In genomic region chr20:44223721-44224120, GRCh38 we compare ENCODE assay signal across 21 cellular contexts. TPM values are rescaled to one million over a fixed set of nuclear protein-coding genes. Genes with fewer than 3 reads are reported as not detected.
DNase-seq lines count a peak whose midpoint lies in the region; ATAC-seq, FAIRE-seq and TF ChIP-seq lines count a peak whose summit lies in the region.
"Had no signal": no experiment of that assay in that cellular context is flagged by ENCODE, and none has a peak within 500 bp of the region (broad histone marks: within the 10 kb centered on the region; RNA-seq: fewer than 3 reads in every experiment).

No MANE protein-coding gene starts in this region.

- no peak for TF ChIP-seq CTCF in left ventricle myocardium inferior (IDR thresholded peaks at IDR 0.05; ENCODE audit: borderline replicate concordance)
- no peak for TF ChIP-seq CTCF in heart right ventricle (IDR thresholded peaks at IDR 0.05)
- TF ChIP-seq CTCF in colonic mucosa (IDR thresholded peaks at IDR 0.05) = no peak
- no peak for TF ChIP-seq CTCF in osteoblast (IDR thresholded peaks at IDR 0.05; ENCODE audit: extremely low read depth, low read depth, low read length)

- H3K9me3 ChIP-seq in left ventricle myocardium inferior (replicated peaks) = no peaks in the 10 kb centered on the region
- H3K9me3 ChIP-seq in heart right ventricle = no peaks in the 10 kb centered on the region
- H3K9me3 ChIP-seq in colonic mucosa = no peaks in the 10 kb centered on the region
- no peaks in the 10 kb centered on the region for H3K9me3 ChIP-seq in mucosa of rectum (ENCODE audit: control insufficient read depth in 2 of 2, low read length in 2 of 2)
- H3K9me3 ChIP-seq in small intestine (ENCODE audit: control insufficient read depth, low read depth) = no peaks in the 10 kb centered on the region
- no peaks in the 10 kb centered on the region for H3K9me3 ChIP-seq in osteoblast (ENCODE audit: low read depth, low read length)
- H3K9me3 ChIP-seq: BLaER1 had no signal

- H3K27ac Mint-ChIP-seq in activated naive CD8-positive, alpha-beta T cell treated with anti-CD3 and anti-CD28 coated beads, Interleukin-2, amount 50 U/mL, for 24 hours = no peak overlapping the region
- H3K27ac Mint-ChIP-seq: CD14-positive monocyte, HFFc6 had no signal

- H3K36me3 ChIP-seq in left ventricle myocardium inferior = peaks cover 5% of the 10 kb centered on the region
- H3K36me3 ChIP-seq in heart right ventricle = peaks cover 0 to 23% (median 0%) of the 10 kb centered on the region in 9 donors
- H3K36me3 ChIP-seq in colonic mucosa = no peaks in the 10 kb centered on the region
- no peaks in the 10 kb centered on the region for H3K36me3 ChIP-seq in mucosa of rectum (ENCODE audit: control insufficient read depth in 2 of 2, insufficient read depth in 2 of 2, low read length in 2 of 2)
- no peaks in the 10 kb centered on the region for H3K36me3 ChIP-seq in small intestine (ENCODE audit: control insufficient read depth in 2 of 2, insufficient read depth in 2 of 2, low read length in 2 of 2)
- H3K36me3 ChIP-seq in osteoblast (ENCODE audit: insufficient read depth, low read length) = no peaks in the 10 kb centered on the region
- H3K36me3 ChIP-seq: BLaER1 had no signal

- WGBS in heart right ventricle, 2 donors = 85 to 89% methylated on average over 5 of the region's 5 CpGs
- 18 to 58% (median 37%) methylated on average over 5 of the region's 5 CpGs for WGBS in small intestine, 3 donors

- H3K9ac ChIP-seq in colonic mucosa (ENCODE audit: low read depth in 2 of 2, low read length in 2 of 2) (no peak overlapping the region), mucosa of rectum (ENCODE audit: low read depth in 1 of 2, low read length in 2 of 2) (peak overlapping the region in 1 of 2 donors; percentile 6)
- H3K9ac ChIP-seq: BLaER1 had no signal

- H3K4me3 ChIP-seq in left ventricle myocardium inferior = no peak overlapping the region
- no peak overlapping the region for H3K4me3 ChIP-seq in heart right ventricle
- no peak overlapping the region for H3K4me3 ChIP-seq in colonic mucosa
- H3K4me3 ChIP-seq in mucosa of rectum (ENCODE audit: low read length in 2 of 2) = no peak overlapping the region
- H3K4me3 ChIP-seq in small intestine (ENCODE audit: low read depth in 1 of 2, low read length in 2 of 2) = no peak overlapping the region
- no peak overlapping the region for H3K4me3 ChIP-seq in osteoblast (ENCODE audit: insufficient read depth, low read length)
- H3K4me3 ChIP-seq: BLaER1 had no signal

- no peaks in the 10 kb centered on the region for H3K27me3 ChIP-seq in left ventricle myocardium inferior (ENCODE audit: low read depth)
- no peaks in the 10 kb centered on the region for H3K27me3 ChIP-seq in heart right ventricle
- H3K27me3 ChIP-seq in colonic mucosa = no peaks in the 10 kb centered on the region
- H3K27me3 ChIP-seq in mucosa of rectum (ENCODE audit: control insufficient read depth in 2 of 2, insufficient read depth in 2 of 2, low read length in 2 of 2) = no peaks in the 10 kb centered on the region
- no peaks in the 10 kb centered on the region for H3K27me3 ChIP-seq in small intestine (ENCODE audit: control insufficient read depth in 2 of 2, insufficient read depth in 2 of 2, low read length in 2 of 2)
- peaks cover 3% of the 10 kb centered on the region for H3K27me3 ChIP-seq in osteoblast (ENCODE audit: insufficient read depth, low read length)
- H3K27me3 ChIP-seq: BLaER1 had no signal

- H3K36me3 Mint-ChIP-seq in activated naive CD8-positive, alpha-beta T cell treated with anti-CD3 and anti-CD28 coated beads, Interleukin-2, amount 50 U/mL, for 24 hours (ENCODE audit: low read depth) = no peaks in the 10 kb centered on the region
- H3K36me3 Mint-ChIP-seq: CD14-positive monocyte; CD8-positive, alpha-beta T cell had no signal

- peak overlapping the region; percentile 80 for H3K27ac ChIP-seq in left ventricle myocardium inferior (replicated peaks)
- no peak overlapping the region for H3K27ac ChIP-seq in heart right ventricle
- no peak overlapping the region for H3K27ac ChIP-seq in colonic mucosa
- peak overlapping the region; percentile 62 to 65 for H3K27ac ChIP-seq in mucosa of rectum (ENCODE audit: low read depth in 2 of 2, low read length in 2 of 2)
- no peak overlapping the region for H3K27ac ChIP-seq in small intestine (ENCODE audit: low read depth in 1 of 2, low read length in 1 of 2)
- H3K27ac ChIP-seq in osteoblast (ENCODE audit: low read depth, low read length) = no peak overlapping the region
- H3K27ac ChIP-seq: BLaER1, HL-60 had no signal

- no peaks in the 10 kb centered on the region for H3K9me3 Mint-ChIP-seq in activated naive CD8-positive, alpha-beta T cell treated with anti-CD3 and anti-CD28 coated beads, Interleukin-2, amount 50 U/mL, for 24 hours
- H3K9me3 Mint-ChIP-seq: CD8-positive, alpha-beta T cell; HFFc6 had no signal

- DNase-seq in left ventricle myocardium inferior (no peak), heart right ventricle (no peak), colonic mucosa (peak; percentile 73), small intestine (peak; percentile 71), osteoblast (ENCODE audit: insufficient read length, low spot score, missing footprints) (no peak), KBM-7 (no peak)
- no peak for DNase-seq in activated naive CD8-positive, alpha-beta T cell treated with anti-CD3 and anti-CD28 coated beads, Interleukin-2, amount 50 U/mL, for 24 hours
- DNase-seq: 8988T; Calu3; CD8-positive, alpha-beta T cell; DMS79 treated with DMSO at 0.1 percent for 48 hours; GF-D8; GOT3; H7; HFFc6 had no signal

- H3K4me1 Mint-ChIP-seq in activated naive CD8-positive, alpha-beta T cell treated with anti-CD3 and anti-CD28 coated beads, Interleukin-2, amount 50 U/mL, for 24 hours = peaks cover 20% of the 10 kb centered on the region
- H3K4me1 Mint-ChIP-seq: CD14-positive monocyte had no signal

- intact Hi-C loops in left ventricle myocardium inferior (cut with micrococcal nuclease) (no loop called here), heart right ventricle (cut with DNase I) (no loop called here), colonic mucosa (cut with DNase I) (no loop called here)

- no peak for ATAC-seq in heart right ventricle
- no peak for ATAC-seq in activated naive CD8-positive, alpha-beta T cell treated with anti-CD3 and anti-CD28 coated beads, Interleukin-2, amount 50 U/mL, for 24 hours
- ATAC-seq: CD8-positive, alpha-beta T cell had no signal

- H3K79me2 ChIP-seq in osteoblast (ENCODE audit: insufficient read depth, low read length) = no peaks in the 10 kb centered on the region

- no peak for FAIRE-seq in small intestine (lab: Jason Lieb, UNC)

- no peak overlapping the region for H3K4me2 ChIP-seq in osteoblast (ENCODE audit: insufficient read depth, low read length)
- H3K4me2 ChIP-seq: BLaER1 had no signal

- no peak overlapping the region for H3K4me3 Mint-ChIP-seq in activated naive CD8-positive, alpha-beta T cell treated with anti-CD3 and anti-CD28 coated beads, Interleukin-2, amount 50 U/mL, for 24 hours
- H3K4me3 Mint-ChIP-seq: CD14-positive monocyte; CD8-positive, alpha-beta T cell; HFFc6 had no signal

- H4K20me1 ChIP-seq in osteoblast (ENCODE audit: insufficient read depth, low read length) = peaks cover 5% of the 10 kb centered on the region

- H3K27me3 Mint-ChIP-seq in activated naive CD8-positive, alpha-beta T cell treated with anti-CD3 and anti-CD28 coated beads, Interleukin-2, amount 50 U/mL, for 24 hours = no peaks in the 10 kb centered on the region

- in situ Hi-C loops in KBM-7 (cut with MboI; ENCODE audit: low pct_unique_long_range_greater_than_20kb, low sequenced_read_pairs) = loop anchor here (25.0 kb wide), 1 partner anchor 164 kb away; no protein-coding TSS in a partner anchor

- H3K4me1 ChIP-seq in left ventricle myocardium inferior (peaks cover 40% of the 10 kb centered on the region), heart right ventricle (peaks cover 0 to 34% (median 3%) of the 10 kb centered on the region in 9 donors), colonic mucosa (no peaks in the 10 kb centered on the region), mucosa of rectum (ENCODE audit: control insufficient read depth in 2 of 2, insufficient read depth in 2 of 2, low read length in 2 of 2) (peaks cover 6 to 25% of the 10 kb centered on the region in 2 donors), small intestine (ENCODE audit: control insufficient read depth in 2 of 2, insufficient read depth in 1 of 2, low read depth in 1 of 2, low read length in 1 of 2) (no peaks in the 10 kb centered on the region), osteoblast (ENCODE audit: insufficient read depth, low read length) (no peaks in the 10 kb centered on the region)

- H2AFZ ChIP-seq in osteoblast (ENCODE audit: low read length) = no peak overlapping the region

RNA-seq across cellular contexts. Expression of gene OSER1, which starts 13.2 kb away (rescaled TPM):
- total RNA-seq in left ventricle myocardium inferior = 34.0 TPM
- 10 to 100 TPM; 22.6 to 37.3 (median 31.3) TPM for total RNA-seq in heart right ventricle
- polyA plus RNA-seq in heart right ventricle = 10 to 100 TPM; 16.4 to 26.9 TPM
- 10 to 100 TPM; 23.3 to 31.9 TPM for total RNA-seq in colonic mucosa
- polyA plus RNA-seq in small intestine = 10 to 100 TPM; 24.0 to 57.8 (median 54.6) TPM
- 46.7 and 47.4 TPM in 2 replicates for total RNA-seq in osteoblast

RNA-seq across cellular contexts. Expression of gene GDAP1L1, which starts 23.4 kb away (rescaled TPM):
- total RNA-seq in left ventricle myocardium inferior (0.55 TPM), heart right ventricle (under 1 TPM in 8 of 10 donors, not detected in 2; 0.09 to 0.71 (median 0.31) TPM), colonic mucosa (not detected), osteoblast (0.72 TPM in 1 of 2 replicates, not detected in the other)
- polyA plus RNA-seq in heart right ventricle (under 1 TPM; 0.35 to 0.66 TPM), small intestine (1 to 10 TPM in 1 of 3 donors, under 1 TPM in 1, not detected in 1; 0.54 to 1.1 TPM)
- total RNA-seq: Calu3; CD8-positive, alpha-beta T cell; HFFc6; HT1080 had no signal
- polyA plus RNA-seq: AG04450, CD14-positive monocyte had no signal

RNA-seq across cellular contexts. Expression of gene JPH2, which starts 36.7 kb away (rescaled TPM):
- total RNA-seq in left ventricle myocardium inferior (151 TPM), heart right ventricle (100 to 1,000 TPM in 9 of 10 donors, 10 to 100 TPM in 1; 97.2 to 215 (median 152) TPM), colonic mucosa (10 to 100 TPM in 1 of 2 donors, 1 to 10 TPM in 1; 1.3 to 13.8 TPM), osteoblast (1.2 and 2.2 TPM in 2 replicates)
- polyA plus RNA-seq in heart right ventricle (10 to 100 TPM; 61.9 to 94.7 TPM), small intestine (1 to 10 TPM in 1 of 3 donors, under 1 TPM in 2; 0.22 to 3.6 (median 0.81) TPM)
- total RNA-seq: CD8-positive, alpha-beta T cell had no signal
- polyA plus RNA-seq: CD14-positive monocyte had no signal

Comparison
In these comparisons a context has a peak if more than half of its experiments do, and no peak if none do; other contexts are left out.
1. H3K27ac ChIP-seq: peak in left ventricle myocardium inferior (single experiment) and mucosa of rectum (2 of 2); none in heart right ventricle (0 of 10), colonic mucosa (single experiment), small intestine (0 of 2) and osteoblast (single experiment).
2. DNase-seq: peak in colonic mucosa (single experiment) and small intestine (single experiment); none in left ventricle myocardium inferior (single experiment), heart right ventricle (0 of 2), osteoblast (single experiment), activated naive CD8-positive, alpha-beta T cell treated with anti-CD3 and anti-CD28 coated beads, Interleukin-2, amount 50 U/mL, for 24 hours (single experiment) and KBM-7 (single experiment).
3. RNA of gene JPH2, which starts 36.7 kb away (total RNA-seq): 97.2 to 215 TPM in heart right ventricle and 151 TPM in left ventricle myocardium inferior (single experiment); 1.3 to 13.8 TPM in colonic mucosa and 1.2 to 2.2 TPM in osteoblast; every median in the first group is over 4 times any median in the second.